8 cellular contexts compared by ENCODE assay signal in genomic region chr9:128946544-128946943, GRCh38. TPM values are rescaled to one million over a fixed set of nuclear protein-coding genes. Genes with fewer than 3 reads are reported as not detected.
DNase-seq lines count a peak whose midpoint lies in the region; ATAC-seq, FAIRE-seq and TF ChIP-seq lines count a peak whose summit lies in the region.

No MANE protein-coding gene starts in this region.

- H3K36me3 ChIP-seq in HCT116 (ENCODE audit: control insufficient read depth in 1 of 2, insufficient read depth in 2 of 2, low read length in 2 of 2) (peaks cover 2 to 4% of the 10 kb centered on the region in 2 experiments; a peak in 1 of 4 replicates), hepatocyte (replicated peaks; ENCODE audit: insufficient read depth, low read depth) (no peaks in the 10 kb centered on the region)

- peaks cover 34% of the 10 kb centered on the region for H3K4me1 Mint-ChIP-seq in activated CD4-positive, alpha-beta memory T cell treated with anti-CD3 and anti-CD28 coated beads, Interleukin-2, amount 10 ng/mL, durations not matched to agents 7 days and 5 days

- no peak for ATAC-seq in HCT116
- ATAC-seq in HG02852 (IDR thresholded peaks at IDR 0.05; ENCODE audit: unreplicated experiment): no peak

- DNase-seq in HCT116 (ENCODE audit: low read depth, low spot score): no peak
- DNase-seq in activated CD4-positive, alpha-beta memory T cell treated with anti-CD3 and anti-CD28 coated beads, Interleukin-2, amount 10 ng/mL, durations not matched to agents 7 days and 5 days: no peak
- DNase-seq in hepatocyte (ENCODE audit: low spot score): no peak
- no peak for DNase-seq in ACHN
- no peak for DNase-seq in epidermal melanocyte (ENCODE audit: insufficient read length, low spot score)
- no peak for DNase-seq in GM12891 (ENCODE audit: insufficient read length, low spot score)

- H3K9me2 ChIP-seq in HCT116 (ENCODE audit: insufficient read depth) (no peaks in the 10 kb centered on the region), hepatocyte (replicated peaks; ENCODE audit: insufficient read depth) (no peaks in the 10 kb centered on the region)

- TF ChIP-seq POLR2A in HCT116 (IDR thresholded peaks at IDR 0.05; ENCODE audit: borderline replicate concordance, extremely low read depth, insufficient read depth, insufficient read length) (no peak), GM12891 (IDR thresholded peaks at IDR 0.05; ENCODE audit: low read depth, low read length) (no peak)

- POLR2A ChIA-PET in HCT116 (lab: Charles Lee): no interaction called here
- POLR2A ChIA-PET in activated CD4-positive, alpha-beta memory T cell treated with anti-CD3 and anti-CD28 coated beads, Interleukin-2, amount 10 ng/mL, durations not matched to agents 7 days and 5 days (lab: Charles Lee): interaction anchor here (1.2 kb wide), 1 partner anchor 8 kb away, joined by 3 read pairs; no protein-coding TSS in a partner anchor

- BruUV-seq in HCT116 (replicated peaks; lab: Mats Ljungman, UMichigan): no TSS peak

- peak overlapping the region; percentile 79 for H3K4me3 Mint-ChIP-seq in activated CD4-positive, alpha-beta memory T cell treated with anti-CD3 and anti-CD28 coated beads, Interleukin-2, amount 10 ng/mL, durations not matched to agents 7 days and 5 days

- FAIRE-seq in GM12891 (lab: Jason Lieb, UNC): no peak

- H3K36me3 Mint-ChIP-seq in activated CD4-positive, alpha-beta memory T cell treated with anti-CD3 and anti-CD28 coated beads, Interleukin-2, amount 10 ng/mL, durations not matched to agents 7 days and 5 days (ENCODE audit: low read depth): peaks cover 15% of the 10 kb centered on the region

- H3K9me3 Mint-ChIP-seq in activated CD4-positive, alpha-beta memory T cell treated with anti-CD3 and anti-CD28 coated beads, Interleukin-2, amount 10 ng/mL, durations not matched to agents 7 days and 5 days: no peaks in the 10 kb centered on the region

- CTCF ChIA-PET in HCT116 (lab: Charles Lee): no interaction called here
- CTCF ChIA-PET in activated CD4-positive, alpha-beta memory T cell treated with anti-CD3 and anti-CD28 coated beads, Interleukin-2, amount 10 ng/mL, durations not matched to agents 7 days and 5 days (lab: Charles Lee): no interaction called here

- 80% methylated on average over 9 of the region's 9 CpGs for WGBS in hepatocyte (ENCODE audit: low lambda C conversion rate, missing lambda C conversion rate)

- TF ChIP-seq RAD21 in HCT116 (IDR thresholded peaks at IDR 0.05; ENCODE audit: low read depth): no peak

- no peaks in the 10 kb centered on the region for H3K27me3 Mint-ChIP-seq in activated CD4-positive, alpha-beta memory T cell treated with anti-CD3 and anti-CD28 coated beads, Interleukin-2, amount 10 ng/mL, durations not matched to agents 7 days and 5 days

- H2AFZ ChIP-seq in HCT116 (ENCODE audit: low read depth, low read length, poor library complexity, severe bottlenecking) (no peak overlapping the region), hepatocyte (no peak overlapping the region)

- peaks cover 8 to 18% of the 10 kb centered on the region in 2 experiments; a peak in 2 of 4 replicates for H3K4me1 ChIP-seq in HCT116 (ENCODE audit: control insufficient read depth in 1 of 2, insufficient read depth in 2 of 2, low read length in 2 of 2)
- peaks cover 22% of the 10 kb centered on the region for H3K4me1 ChIP-seq in hepatocyte (ENCODE audit: insufficient read depth)

- no peak for TF ChIP-seq CTCF in HCT116 (IDR thresholded peaks at IDR 0.05 in 2 of 3, conservative IDR thresholded peaks at IDR 0.05 in 1 of 3; ENCODE audit: borderline replicate concordance in 1 of 3, insufficient read depth in 1 of 3, low read depth in 2 of 3, low read length in 2 of 3)
- no peak for TF ChIP-seq CTCF in hepatocyte (IDR thresholded peaks at IDR 0.05; ENCODE audit: poor library complexity)

- H3K9me3 ChIP-seq in HCT116 (ENCODE audit: control insufficient read depth in 1 of 2, insufficient read depth in 1 of 2, low read depth in 1 of 2, low read length in 2 of 2) (no peaks in the 10 kb centered on the region), hepatocyte (ENCODE audit: low read depth) (no peaks in the 10 kb centered on the region)

- intact Hi-C loops in HCT116 (cut with micrococcal nuclease): no loop called here

- H3K9ac ChIP-seq in HCT116 (ENCODE audit: low read length): peak overlapping the region; percentile 100

- H3K27me3 ChIP-seq in HCT116 (ENCODE audit: insufficient read depth, low read length) (no peaks in the 10 kb centered on the region), hepatocyte (no peaks in the 10 kb centered on the region)

- H3K4me3 ChIP-seq in HCT116 (replicated peaks in 1 of 2; ENCODE audit: low read depth in 1 of 2, low read length in 2 of 2) (peak overlapping the region; percentile 90 to 100), hepatocyte (peak overlapping the region; percentile 74), skin epidermis (peak overlapping the region; percentile 60 to 96 (median 74))

- H3K27ac Mint-ChIP-seq in activated CD4-positive, alpha-beta memory T cell treated with anti-CD3 and anti-CD28 coated beads, Interleukin-2, amount 10 ng/mL, durations not matched to agents 7 days and 5 days: peak overlapping the region; percentile 84

- H3K27ac ChIP-seq in HCT116 (ENCODE audit: low read depth, low read length) (peak overlapping the region; percentile 94; the same call in 1 of the 2 replicates), hepatocyte (peak overlapping the region; percentile 90), skin epidermis (peak overlapping the region in 20 of 21 experiments; percentile 23 to 98 (median 95))

- peak overlapping the region; percentile 95 for H3K4me2 ChIP-seq in HCT116 (ENCODE audit: low read length)
- peak overlapping the region; percentile 86 for H3K4me2 ChIP-seq in hepatocyte

- in situ Hi-C loops in ACHN (cut with HindIII; ENCODE audit: low pct_ligation_motif_present, low pct_unique_long_range_greater_than_20kb, low sequenced_read_pairs): no loop called here

- H3K79me2 ChIP-seq in HCT116 (ENCODE audit: insufficient read depth, low read length): peaks cover 37% of the 10 kb centered on the region
- peaks cover 44% of the 10 kb centered on the region for H3K79me2 ChIP-seq in hepatocyte

- H4K20me1 ChIP-seq in HCT116 (ENCODE audit: insufficient read depth): no peaks in the 10 kb centered on the region
- no peaks in the 10 kb centered on the region for H4K20me1 ChIP-seq in hepatocyte (ENCODE audit: insufficient read depth, poor library complexity, severe bottlenecking)

- RAD21 ChIA-PET in HCT116 (lab: Charles Lee; ENCODE audit: low non-redundant PET in 1 of 2, low total read pairs in 2 of 2, uncharacterized antibody in 2 of 2, unreplicated experiment in 2 of 2): no interaction called here

TF ChIP-seq in HCT116, 20 proteins besides CTCF, POLR2A, EP300 and RAD21:
- TF ChIP-seq SP1 (IDR thresholded peaks at IDR 0.05; ENCODE audit: low read depth) (no peak), ZNF274 (IDR thresholded peaks at IDR 0.05; ENCODE audit: low read depth, low read length) (no peak), SRF (IDR thresholded peaks at IDR 0.05; ENCODE audit: low read depth) (no peak), SIN3A (IDR thresholded peaks at IDR 0.05; ENCODE audit: low read depth) (no peak), CEBPB (IDR thresholded peaks at IDR 0.05; ENCODE audit: low read depth) (no peak)

TF ChIP-seq in GM12891, 5 proteins besides CTCF, POLR2A, EP300 and RAD21:
- TF ChIP-seq POU2F2 (IDR thresholded peaks at IDR 0.05; ENCODE audit: low read depth, low read length) (no peak), TAF1 (IDR thresholded peaks at IDR 0.05; ENCODE audit: low read depth, low read length) (no peak), PAX5 (IDR thresholded peaks at IDR 0.05; ENCODE audit: insufficient read depth, low read length, severe bottlenecking) (no peak), SPI1 (IDR thresholded peaks at IDR 0.05; ENCODE audit: low read depth, low read length) (no peak), POLR2AphosphoS5 (IDR thresholded peaks at IDR 0.05; ENCODE audit: low read depth, low read length) (no peak)

RNA-seq across cellular contexts. Expression of gene DOLK, which starts 0.9 kb away (rescaled TPM):
- 12.0 TPM for total RNA-seq in HCT116 (2021; ENCODE audit: unreplicated experiment)
- 8.1 and 8.3 TPM in 2 replicates for polyA plus RNA-seq in HCT116 (2012)
- 1 to 10 TPM; 7.0 TPM for total RNA-seq in activated CD4-positive, alpha-beta memory T cell treated with anti-CD3 and anti-CD28 coated beads, Interleukin-2, amount 10 ng/mL, durations not matched to agents 7 days and 5 days
- 30.2 and 34.2 TPM in 2 replicates for total RNA-seq in hepatocyte
- polyA plus RNA-seq in hepatocyte: 37.4 and 45.0 TPM in 2 replicates
- polyA plus RNA-seq in GM12891 (2012; ENCODE audit: low read depth, missing spikeins): 5.2 TPM

RNA-seq across cellular contexts. Expression of gene NUP188, which starts 1.0 kb away (rescaled TPM):
- total RNA-seq in HCT116 (2021; ENCODE audit: unreplicated experiment) (115 TPM), hepatocyte (24.4 and 28.1 TPM in 2 replicates)
- polyA plus RNA-seq in HCT116 (2012): 85.8 and 86.7 TPM in 2 replicates
- total RNA-seq in activated CD4-positive, alpha-beta memory T cell treated with anti-CD3 and anti-CD28 coated beads, Interleukin-2, amount 10 ng/mL, durations not matched to agents 7 days and 5 days: 10 to 100 TPM; 65.8 to 73.6 TPM
- 28.1 and 31.2 TPM in 2 replicates for polyA plus RNA-seq in hepatocyte
- 29.5 TPM for polyA plus RNA-seq in GM12891 (2012; ENCODE audit: low read depth, missing spikeins)

RNA-seq across cellular contexts. Expression of gene PHYHD1, which starts 25.8 kb away (rescaled TPM):
- total RNA-seq in HCT116 (2021; ENCODE audit: unreplicated experiment) (0.32 TPM), hepatocyte (12.6 and 20.3 TPM in 2 replicates)
- polyA plus RNA-seq in HCT116 (2012): 0.21 TPM in 1 of 2 replicates, not detected in the other
- total RNA-seq in activated CD4-positive, alpha-beta memory T cell treated with anti-CD3 and anti-CD28 coated beads, Interleukin-2, amount 10 ng/mL, durations not matched to agents 7 days and 5 days: 1 to 10 TPM; 1.1 to 1.4 TPM
- 25.7 and 32.3 TPM in 2 replicates for polyA plus RNA-seq in hepatocyte
- polyA plus RNA-seq in GM12891 (2012; ENCODE audit: low read depth, missing spikeins): not detected
